ENCODE assay signal across 7 cellular contexts in the genomic region with DNA sequence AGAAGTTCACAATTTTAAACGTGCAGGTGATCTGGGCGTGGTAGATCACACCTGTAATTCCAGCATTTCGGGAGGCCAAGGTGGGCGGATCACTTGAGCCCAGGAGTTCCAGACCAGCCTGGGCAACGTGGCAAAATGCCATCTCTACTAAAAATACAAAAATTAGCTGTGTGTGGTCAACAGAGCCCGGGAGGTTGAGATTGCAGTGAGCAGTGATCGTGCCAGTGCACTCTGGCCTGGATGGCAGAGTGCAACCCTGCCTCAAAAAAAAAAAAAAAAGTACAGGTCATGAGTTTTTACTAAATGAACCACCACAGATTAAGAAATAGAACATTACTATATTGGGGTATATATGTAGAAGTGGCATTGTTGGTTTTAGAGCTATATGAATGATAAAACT. TPM values are rescaled to one million over a fixed set of nuclear protein-coding genes. Genes with fewer than 3 reads are reported as not detected.
DNase-seq lines count a peak whose midpoint lies in the region; ATAC-seq and TF ChIP-seq lines count a peak whose summit lies in the region.
"Not testable (repeated sequence)": the region's sequence is repeated elsewhere in the genome, so short reads cannot be mapped to it uniquely, and the experiment has no call there.

No MANE protein-coding gene starts in this region.

- H3K9me3 ChIP-seq in OCI-LY3 (ENCODE audit: insufficient read depth, low read length); endodermal cell (ENCODE audit: control insufficient read depth, low read length); mesodermal cell (ENCODE audit: control insufficient read depth, low read length); neural progenitor cell (ENCODE audit: low read depth): not testable (repeated sequence)

- not testable (repeated sequence) for H3K9ac ChIP-seq in OCI-LY3 (ENCODE audit: low read length); endodermal cell (ENCODE audit: extremely low read depth, low read length, poor library complexity, severe bottlenecking); neural progenitor cell

- intact Hi-C loops in Calu3 (cut with micrococcal nuclease; ENCODE audit: unreplicated experiment): not testable (repeated sequence)

- H3K4me3 ChIP-seq in OCI-LY3 (ENCODE audit: low read length); neural progenitor cell: not testable (repeated sequence)
- H3K4me3 ChIP-seq in endodermal cell (ENCODE audit: low read length) (peak overlapping the region; percentile 89), mesodermal cell (ENCODE audit: extremely low read depth, insufficient read depth, low read length, poor library complexity, severe bottlenecking) (peak overlapping the region; percentile 58)

- H3K27me3 ChIP-seq in OCI-LY3 (ENCODE audit: low read depth, low read length); endodermal cell (ENCODE audit: control insufficient read depth, insufficient read depth, low read length, poor library complexity, severe bottlenecking); neural progenitor cell: not testable (repeated sequence)

- H3K27ac ChIP-seq in OCI-LY3 (ENCODE audit: low read length); endodermal cell (ENCODE audit: low read depth, low read length); mesodermal cell (ENCODE audit: low read depth, low read length, severe bottlenecking); neural progenitor cell: not testable (repeated sequence)

- H3K4me1 ChIP-seq in OCI-LY3 (ENCODE audit: low read length); endodermal cell (ENCODE audit: control insufficient read depth, insufficient read depth, low read length); mesodermal cell (ENCODE audit: control insufficient read depth, insufficient read depth, low read length, poor library complexity, severe bottlenecking); neural progenitor cell: not testable (repeated sequence)

- peak overlapping the region; percentile 96 for H3K4me3 Mint-ChIP-seq in Calu3 (ENCODE audit: low read depth, unreplicated experiment)
- H3K4me3 Mint-ChIP-seq in T-helper 2 cell treated with Interferon-gamma antibody and Interleukin-4, amounts not matched to agents 5 μg/mL and 100 μg/mL, for 36 hours: peak overlapping the region; percentile 43
- peak overlapping the region; percentile 32 for H3K4me3 Mint-ChIP-seq in activated naive CD8-positive, alpha-beta T cell treated with anti-CD3 and anti-CD28 coated beads, Interleukin-2, amount 10 ng/mL, durations not matched to agents 7 days and 5 days
- peak overlapping the region; percentile 89 for H3K4me3 Mint-ChIP-seq in endodermal cell
- H3K4me3 Mint-ChIP-seq in neural progenitor cell: peak overlapping the region; percentile 52

- peaks cover 19% of the 10 kb centered on the region for H3K36me3 Mint-ChIP-seq in Calu3 (ENCODE audit: insufficient read depth, unreplicated experiment)
- not testable (repeated sequence) for H3K36me3 Mint-ChIP-seq in T-helper 2 cell treated with Interferon-gamma antibody and Interleukin-4, amounts not matched to agents 5 μg/mL and 100 μg/mL, for 36 hours (ENCODE audit: low read depth); activated naive CD8-positive, alpha-beta T cell treated with anti-CD3 and anti-CD28 coated beads, Interleukin-2, amount 10 ng/mL, durations not matched to agents 7 days and 5 days; endodermal cell (ENCODE audit: low read depth); neural progenitor cell

- not testable (repeated sequence) for H4K20me1 ChIP-seq in OCI-LY3 (ENCODE audit: insufficient read depth, low read length); neural progenitor cell (ENCODE audit: low read depth)

- CTCF ChIA-PET in Calu3 (lab: Charles Lee): not testable (repeated sequence)

- peaks cover 20% of the 10 kb centered on the region for H3K79me2 ChIP-seq in OCI-LY3 (ENCODE audit: low read length)
- not testable (repeated sequence) for H3K79me2 ChIP-seq in neural progenitor cell (ENCODE audit: low read depth)

- 93% methylated on average over 2 of the region's 7 CpGs; no CpG with 5 or more reads in 1 of the 2 experiments for WGBS in endodermal cell (ENCODE audit: insufficient coverage in 1 of 2, insufficient read length in 1 of 2), 2 experiments
- WGBS in mesodermal cell (ENCODE audit: insufficient coverage in 2 of 2), 2 experiments: no CpG with 5 or more reads among the region's 7 CpGs

- TF ChIP-seq CTCF in Calu3 (IDR thresholded peaks at IDR 0.05; ENCODE audit: unreplicated experiment); OCI-LY3 (IDR thresholded peaks at IDR 0.05; ENCODE audit: low read depth, low read length); endodermal cell (conservative IDR thresholded peaks at IDR 0.05); neural progenitor cell (IDR thresholded peaks at IDR 0.05): not testable (repeated sequence)

- not testable (repeated sequence) for H3K36me3 ChIP-seq in OCI-LY3 (replicated peaks; ENCODE audit: low read depth, low read length); endodermal cell (ENCODE audit: control insufficient read depth, insufficient read depth, low read length); mesodermal cell (ENCODE audit: control insufficient read depth, insufficient read depth, low read length); neural progenitor cell

- not testable (repeated sequence) for H3K27ac Mint-ChIP-seq in Calu3 (ENCODE audit: unreplicated experiment); T-helper 2 cell treated with Interferon-gamma antibody and Interleukin-4, amounts not matched to agents 5 μg/mL and 100 μg/mL, for 36 hours; activated naive CD8-positive, alpha-beta T cell treated with anti-CD3 and anti-CD28 coated beads, Interleukin-2, amount 10 ng/mL, durations not matched to agents 7 days and 5 days; endodermal cell; neural progenitor cell

- not testable (repeated sequence) for H3K9me3 Mint-ChIP-seq in Calu3 (ENCODE audit: low read depth, unreplicated experiment); T-helper 2 cell treated with Interferon-gamma antibody and Interleukin-4, amounts not matched to agents 5 μg/mL and 100 μg/mL, for 36 hours; activated naive CD8-positive, alpha-beta T cell treated with anti-CD3 and anti-CD28 coated beads, Interleukin-2, amount 10 ng/mL, durations not matched to agents 7 days and 5 days; endodermal cell; neural progenitor cell

- BruUV-seq in Calu3 (replicated peaks; lab: Mats Ljungman, UMichigan): not testable (repeated sequence)

- POLR2A ChIA-PET in activated naive CD8-positive, alpha-beta T cell treated with anti-CD3 and anti-CD28 coated beads, Interleukin-2, amount 10 ng/mL, durations not matched to agents 7 days and 5 days (lab: Charles Lee): not testable (repeated sequence)

- H3F3A ChIP-seq in neural progenitor cell (ENCODE audit: low read depth): not testable (repeated sequence)

- H3K27me3 Mint-ChIP-seq in Calu3 (ENCODE audit: unreplicated experiment); T-helper 2 cell treated with Interferon-gamma antibody and Interleukin-4, amounts not matched to agents 5 μg/mL and 100 μg/mL, for 36 hours (ENCODE audit: low read depth); activated naive CD8-positive, alpha-beta T cell treated with anti-CD3 and anti-CD28 coated beads, Interleukin-2, amount 10 ng/mL, durations not matched to agents 7 days and 5 days; endodermal cell (ENCODE audit: insufficient read depth); neural progenitor cell (ENCODE audit: insufficient read depth, low read depth): not testable (repeated sequence)

- H3K4me2 ChIP-seq in OCI-LY3 (ENCODE audit: low read length): peak overlapping the region; percentile 56; the same call in 1 of the 2 replicates
- not testable (repeated sequence) for H3K4me2 ChIP-seq in neural progenitor cell

- H2AFZ ChIP-seq in OCI-LY3 (ENCODE audit: low read depth, low read length); neural progenitor cell (replicated peaks): not testable (repeated sequence)

- not testable (repeated sequence) for DNase-seq in Calu3; T-helper 2 cell treated with Interferon-gamma antibody and Interleukin-4, amounts not matched to agents 5 μg/mL and 100 μg/mL, for 36 hours (ENCODE audit: low spot score); activated naive CD8-positive, alpha-beta T cell treated with anti-CD3 and anti-CD28 coated beads, Interleukin-2, amount 10 ng/mL, durations not matched to agents 7 days and 5 days; endodermal cell; neural progenitor cell (ENCODE audit: low spot score)

- not testable (repeated sequence) for ATAC-seq in activated naive CD8-positive, alpha-beta T cell treated with anti-CD3 and anti-CD28 coated beads, Interleukin-2, amount 10 ng/mL, durations not matched to agents 7 days and 5 days (ENCODE audit: low read depth)

- H3K4me1 Mint-ChIP-seq in Calu3 (ENCODE audit: low read depth, unreplicated experiment); T-helper 2 cell treated with Interferon-gamma antibody and Interleukin-4, amounts not matched to agents 5 μg/mL and 100 μg/mL, for 36 hours (ENCODE audit: low read depth); activated naive CD8-positive, alpha-beta T cell treated with anti-CD3 and anti-CD28 coated beads, Interleukin-2, amount 10 ng/mL, durations not matched to agents 7 days and 5 days; endodermal cell; neural progenitor cell: not testable (repeated sequence)

RNA-seq across cellular contexts. Expression of gene NBPF12, which starts 2.2 kb away (rescaled TPM):
- total RNA-seq in Calu3 (2022) (7.8 and 9.5 TPM in 2 replicates), endodermal cell (10 to 100 TPM; 30.7 to 33.9 TPM), neural progenitor cell (ENCODE audit: low replicate concordance) (7.4 and 9.1 TPM in 2 replicates)
- total RNA-seq in activated naive CD8-positive, alpha-beta T cell treated with anti-CD3 and anti-CD28 coated beads, Interleukin-2, amount 10 ng/mL, durations not matched to agents 7 days and 5 days: 10 to 100 TPM; 22.9 to 25.1 TPM
- 14.7 TPM for polyA plus RNA-seq in endodermal cell (2013, experiment 1 of 2)
- 15.5 TPM for polyA plus RNA-seq in endodermal cell (2013, experiment 2 of 2)
- polyA plus RNA-seq in mesodermal cell (2013, experiment 1 of 2): 8.4 TPM
- polyA plus RNA-seq in mesodermal cell (2013, experiment 2 of 2): 6.4 TPM

Comparison
In these comparisons a context has a peak if more than half of its experiments do, and no peak if none do; other contexts are left out.
1. H3K4me3 Mint-ChIP-seq: peak in every context shown above with its lines; median percentile 96 in Calu3; 89 in endodermal cell; 52 in neural progenitor cell; 43 in T-helper 2 cell treated with Interferon-gamma antibody and Interleukin-4, amounts not matched to agents 5 μg/mL and 100 μg/mL, for 36 hours; 32 in activated naive CD8-positive, alpha-beta T cell treated with anti-CD3 and anti-CD28 coated beads, Interleukin-2, amount 10 ng/mL, durations not matched to agents 7 days and 5 days.